In genomic region chr7:1750541-1751021, GRCh38 we compare ENCODE assay signal across 24 cellular contexts.
"Had no signal": no experiment of that assay in that cellular context is flagged by ENCODE, and none has a peak within 500 bp of the region (broad histone marks: within the 10 kb centered on the region; RNA-seq: fewer than 3 reads in every experiment).

No MANE protein-coding gene starts in this region.

- H3K4me1 ChIP-seq: colonic mucosa, psoas muscle had no signal

- H3K4me3 ChIP-seq: colonic mucosa, gastroesophageal sphincter, hepatocyte, lung, mucosa of descending colon, ovary, psoas muscle, smooth muscle cell, suprapubic skin, tibial artery had no signal

- H3K9me3 ChIP-seq: colonic mucosa, gastroesophageal sphincter, mucosa of descending colon, ovary, psoas muscle, suprapubic skin, tibial artery had no signal

- DNase-seq: activated CD4-positive, alpha-beta T cell treated with anti-CD3 and anti-CD28 coated beads for 4 hours; activated CD4-positive, alpha-beta T cell treated with anti-CD3 and anti-CD28 coated beads, Interleukin-2, amount 50 U/mL, for 48 hours; activated CD8-positive, alpha-beta memory T cell treated with anti-CD3 and anti-CD28 coated beads for 24 hours; activated gamma-delta T cell; activated naive CD4-positive, alpha-beta T cell treated with anti-CD3 and anti-CD28 coated beads, Interleukin-2, amount 10 ng/mL, durations not matched to agents 7 days and 5 days; activated T-cell treated with anti-CD3 and anti-CD28 coated beads, Interleukin-2, amount 50 U/mL, for 1 hour; amniotic stem cell; colonic mucosa; effector CD8-positive, alpha-beta T cell; ovary; stimulated activated CD4-positive, alpha-beta T cell treated with anti-CD3 and anti-CD28 coated beads, Interleukin-15, amount 100 ng/mL, for 24 hours; stimulated activated CD4-positive, alpha-beta T cell treated with anti-CD3 and anti-CD28 coated beads, Interleukin-2, amount 100 ng/mL, for 24 hours; stimulated activated naive CD4-positive, alpha-beta T cell; SW 1271; T-helper 9 cell; tibial artery had no signal

- ATAC-seq: gastroesophageal sphincter, mucosa of descending colon, psoas muscle had no signal

- H3K4me2 ChIP-seq: hepatocyte, smooth muscle cell had no signal

- H3K27ac ChIP-seq: colonic mucosa, gastroesophageal sphincter, hepatocyte, ovary, psoas muscle, suprapubic skin, tibial artery, VCaP had no signal

- H3K79me2 ChIP-seq: hepatocyte had no signal

- H3K36me3 ChIP-seq: colonic mucosa, gastroesophageal sphincter, ovary, suprapubic skin, tibial artery had no signal

- H2AFZ ChIP-seq: hepatocyte had no signal

- H3K27me3 ChIP-seq: ovary had no signal
